ENCODE assay signal across 21 cellular contexts in genomic region chr13:24118576-24118975, GRCh38. TPM values are rescaled to one million over a fixed set of nuclear protein-coding genes. Genes with fewer than 3 reads are reported as not detected.
DNase-seq lines count a peak whose midpoint lies in the region; ATAC-seq and TF ChIP-seq lines count a peak whose summit lies in the region.
"Had no signal": no experiment of that assay in that cellular context is flagged by ENCODE, and none has a peak within 500 bp of the region (broad histone marks: within the 10 kb centered on the region; RNA-seq: fewer than 3 reads in every experiment).

No MANE protein-coding gene starts in this region.

- H3K4me3 Mint-ChIP-seq in activated naive CD8-positive, alpha-beta T cell treated with anti-CD3 and anti-CD28 coated beads, Interleukin-2, amount 10 ng/mL, durations not matched to agents 7 days and 5 days: no peak overlapping the region
- H3K4me3 Mint-ChIP-seq in activated naive CD8-positive, alpha-beta T cell treated with anti-CD3 and anti-CD28 coated beads, Interleukin-2, amount 50 U/mL, for 24 hours: no peak overlapping the region
- H3K4me3 Mint-ChIP-seq in endodermal cell: no peak overlapping the region
- H3K4me3 Mint-ChIP-seq: B cell; CD8-positive, alpha-beta memory T cell; HFFc6 had no signal

- H3K9me3 ChIP-seq in Loucy (ENCODE audit: insufficient read depth, low read depth, low read length) (no peaks in the 10 kb centered on the region), endodermal cell (ENCODE audit: control insufficient read depth, low read length) (no peaks in the 10 kb centered on the region)
- H3K9me3 ChIP-seq: BLaER1 treated with 17β-estradiol and CSF1 and Interleukin-3, amounts not matched to agents 10 nM and 100 nM had no signal

- H3K27ac Mint-ChIP-seq in activated naive CD8-positive, alpha-beta T cell treated with anti-CD3 and anti-CD28 coated beads, Interleukin-2, amount 10 ng/mL, durations not matched to agents 7 days and 5 days: peak overlapping the region; percentile 2
- H3K27ac Mint-ChIP-seq in activated naive CD8-positive, alpha-beta T cell treated with anti-CD3 and anti-CD28 coated beads, Interleukin-2, amount 50 U/mL, for 24 hours: no peak overlapping the region
- peak overlapping the region; percentile 45 for H3K27ac Mint-ChIP-seq in endodermal cell
- H3K27ac Mint-ChIP-seq: B cell; CD8-positive, alpha-beta memory T cell; HFFc6 had no signal

- H2AFZ ChIP-seq in Loucy (ENCODE audit: low read length): peak overlapping the region; percentile 74; the same call in 1 of the 2 replicates
- H2AFZ ChIP-seq: GM23248 had no signal

- H3K9ac ChIP-seq in Loucy (ENCODE audit: low read depth, low read length, poor library complexity, severe bottlenecking): no peak overlapping the region
- H3K9ac ChIP-seq in endodermal cell (ENCODE audit: extremely low read depth, low read length, poor library complexity, severe bottlenecking): no peak overlapping the region
- H3K9ac ChIP-seq: BLaER1 treated with 17β-estradiol and CSF1 and Interleukin-3, amounts not matched to agents 10 nM and 100 nM; GM23248 had no signal

- no peaks in the 10 kb centered on the region for H3K36me3 ChIP-seq in Loucy (ENCODE audit: insufficient read depth, low read length)
- H3K36me3 ChIP-seq in endodermal cell (ENCODE audit: control insufficient read depth, insufficient read depth, low read length): no peaks in the 10 kb centered on the region
- H3K36me3 ChIP-seq: BLaER1 treated with 17β-estradiol and CSF1 and Interleukin-3, amounts not matched to agents 10 nM and 100 nM had no signal

- POLR2A ChIA-PET in activated naive CD8-positive, alpha-beta T cell treated with anti-CD3 and anti-CD28 coated beads, Interleukin-2, amount 10 ng/mL, durations not matched to agents 7 days and 5 days (lab: Charles Lee): no interaction called here

- H4K20me1 ChIP-seq in Loucy (ENCODE audit: insufficient read depth, low read length, poor library complexity, severe bottlenecking): no peaks in the 10 kb centered on the region
- H4K20me1 ChIP-seq: BLaER1 treated with 17β-estradiol and CSF1 and Interleukin-3, amounts not matched to agents 10 nM and 100 nM had no signal

- H3K9me2 ChIP-seq in Loucy (replicated peaks; ENCODE audit: low read depth, low read length): no peaks in the 10 kb centered on the region

- H3K4me3 ChIP-seq in Loucy (ENCODE audit: low read length, poor library complexity, severe bottlenecking) (no peak overlapping the region), endodermal cell (ENCODE audit: low read length) (no peak overlapping the region)
- H3K4me3 ChIP-seq: BLaER1 treated with 17β-estradiol and CSF1 and Interleukin-3, amounts not matched to agents 10 nM and 100 nM; GM12878; GM23248 had no signal

- no peaks in the 10 kb centered on the region for H3K36me3 Mint-ChIP-seq in activated naive CD8-positive, alpha-beta T cell treated with anti-CD3 and anti-CD28 coated beads, Interleukin-2, amount 10 ng/mL, durations not matched to agents 7 days and 5 days
- H3K36me3 Mint-ChIP-seq in activated naive CD8-positive, alpha-beta T cell treated with anti-CD3 and anti-CD28 coated beads, Interleukin-2, amount 50 U/mL, for 24 hours (ENCODE audit: low read depth): no peaks in the 10 kb centered on the region
- H3K36me3 Mint-ChIP-seq in endodermal cell (ENCODE audit: low read depth): no peaks in the 10 kb centered on the region
- H3K36me3 Mint-ChIP-seq: CD8-positive, alpha-beta memory T cell had no signal

- no peak for TF ChIP-seq CTCF in Loucy (conservative IDR thresholded peaks at IDR 0.05; ENCODE audit: low read length)
- TF ChIP-seq CTCF in endodermal cell (conservative IDR thresholded peaks at IDR 0.05): no peak

- peaks cover 11% of the 10 kb centered on the region for H3K4me1 Mint-ChIP-seq in activated naive CD8-positive, alpha-beta T cell treated with anti-CD3 and anti-CD28 coated beads, Interleukin-2, amount 10 ng/mL, durations not matched to agents 7 days and 5 days
- peaks cover 16% of the 10 kb centered on the region for H3K4me1 Mint-ChIP-seq in activated naive CD8-positive, alpha-beta T cell treated with anti-CD3 and anti-CD28 coated beads, Interleukin-2, amount 50 U/mL, for 24 hours
- peaks cover 31% of the 10 kb centered on the region for H3K4me1 Mint-ChIP-seq in endodermal cell
- H3K4me1 Mint-ChIP-seq: B cell had no signal

- ATAC-seq in activated naive CD8-positive, alpha-beta T cell treated with anti-CD3 and anti-CD28 coated beads, Interleukin-2, amount 10 ng/mL, durations not matched to agents 7 days and 5 days (ENCODE audit: low read depth): peak; percentile 50
- no peak for ATAC-seq in activated naive CD8-positive, alpha-beta T cell treated with anti-CD3 and anti-CD28 coated beads, Interleukin-2, amount 50 U/mL, for 24 hours
- ATAC-seq: GM12878, HCT116 had no signal

- DNase-seq in activated naive CD8-positive, alpha-beta T cell treated with anti-CD3 and anti-CD28 coated beads, Interleukin-2, amount 10 ng/mL, durations not matched to agents 7 days and 5 days: no peak
- no peak for DNase-seq in activated naive CD8-positive, alpha-beta T cell treated with anti-CD3 and anti-CD28 coated beads, Interleukin-2, amount 50 U/mL, for 24 hours
- no peak for DNase-seq in endodermal cell
- DNase-seq in NCI-H226: no peak
- no peak for DNase-seq in substantia nigra (lab: John Stamatoyannopoulos, UW)
- DNase-seq in effector CD4-positive, alpha-beta T cell: no peak
- DNase-seq: CD8-positive, alpha-beta memory T cell; COR-L47; DMS 273 treated with DMSO at 0.1 percent for 48 hours; DMS53; DND-41; EL; GM23248; H7; HFFc6; IMR-90 had no signal

- peaks cover 19% of the 10 kb centered on the region for H3K4me1 ChIP-seq in Loucy (ENCODE audit: insufficient read depth, low read length, poor library complexity, severe bottlenecking)
- H3K4me1 ChIP-seq in endodermal cell (ENCODE audit: control insufficient read depth, insufficient read depth, low read length): peaks cover 14% of the 10 kb centered on the region
- H3K4me1 ChIP-seq: BLaER1 treated with 17β-estradiol and CSF1 and Interleukin-3, amounts not matched to agents 10 nM and 100 nM had no signal

- H3K27me3 ChIP-seq in Loucy (ENCODE audit: insufficient read depth, low read length, poor library complexity, severe bottlenecking) (no peaks in the 10 kb centered on the region), endodermal cell (ENCODE audit: control insufficient read depth, insufficient read depth, low read length, poor library complexity, severe bottlenecking) (no peaks in the 10 kb centered on the region)
- H3K27me3 ChIP-seq: BLaER1 treated with 17β-estradiol and CSF1 and Interleukin-3, amounts not matched to agents 10 nM and 100 nM had no signal

- H3K4me2 ChIP-seq in Loucy (ENCODE audit: low read depth, low read length, poor library complexity, severe bottlenecking): no peak overlapping the region
- H3K4me2 ChIP-seq: BLaER1 treated with 17β-estradiol and CSF1 and Interleukin-3, amounts not matched to agents 10 nM and 100 nM had no signal

- H3K9me3 Mint-ChIP-seq in activated naive CD8-positive, alpha-beta T cell treated with anti-CD3 and anti-CD28 coated beads, Interleukin-2, amount 10 ng/mL, durations not matched to agents 7 days and 5 days: no peaks in the 10 kb centered on the region
- H3K9me3 Mint-ChIP-seq in activated naive CD8-positive, alpha-beta T cell treated with anti-CD3 and anti-CD28 coated beads, Interleukin-2, amount 50 U/mL, for 24 hours: no peaks in the 10 kb centered on the region
- no peaks in the 10 kb centered on the region for H3K9me3 Mint-ChIP-seq in endodermal cell
- H3K9me3 Mint-ChIP-seq: CD8-positive, alpha-beta memory T cell; HFFc6 had no signal

- H3K27me3 Mint-ChIP-seq in activated naive CD8-positive, alpha-beta T cell treated with anti-CD3 and anti-CD28 coated beads, Interleukin-2, amount 10 ng/mL, durations not matched to agents 7 days and 5 days: peaks cover 15% of the 10 kb centered on the region
- H3K27me3 Mint-ChIP-seq in activated naive CD8-positive, alpha-beta T cell treated with anti-CD3 and anti-CD28 coated beads, Interleukin-2, amount 50 U/mL, for 24 hours: peaks cover 17% of the 10 kb centered on the region
- no peaks in the 10 kb centered on the region for H3K27me3 Mint-ChIP-seq in endodermal cell (ENCODE audit: insufficient read depth)

- 90 to 95% methylated on average over 3 to 5 of the region's 5 CpGs for WGBS in endodermal cell (ENCODE audit: insufficient coverage in 1 of 2, insufficient read length in 1 of 2), 2 experiments

- no peak overlapping the region for H3K27ac ChIP-seq in endodermal cell (ENCODE audit: low read depth, low read length)
- H3K27ac ChIP-seq in substantia nigra (ENCODE audit: low read depth, low read length, poor library complexity, severe bottlenecking): no peak overlapping the region
- H3K27ac ChIP-seq: BLaER1 treated with 17β-estradiol and CSF1 and Interleukin-3, amounts not matched to agents 10 nM and 100 nM; GM23248 had no signal

- no peaks in the 10 kb centered on the region for H3F3A ChIP-seq in Loucy (ENCODE audit: low read depth)

- no peaks in the 10 kb centered on the region for H3K79me2 ChIP-seq in Loucy (ENCODE audit: insufficient read depth, low read length)

RNA-seq across cellular contexts. Expression of gene SPATA13, which starts 41.9 kb away (rescaled TPM):
- total RNA-seq in activated naive CD8-positive, alpha-beta T cell treated with anti-CD3 and anti-CD28 coated beads, Interleukin-2, amount 10 ng/mL, durations not matched to agents 7 days and 5 days: 10 to 100 TPM; 78.7 to 89.9 TPM
- total RNA-seq in endodermal cell: 10 to 100 TPM; 19.4 to 24.8 TPM
- 21.3 TPM for polyA plus RNA-seq in endodermal cell (2013, experiment 1 of 2)
- 20.5 TPM for polyA plus RNA-seq in endodermal cell (2013, experiment 2 of 2)
